1 cellular context compared by ENCODE assay signal in the genomic region with DNA sequence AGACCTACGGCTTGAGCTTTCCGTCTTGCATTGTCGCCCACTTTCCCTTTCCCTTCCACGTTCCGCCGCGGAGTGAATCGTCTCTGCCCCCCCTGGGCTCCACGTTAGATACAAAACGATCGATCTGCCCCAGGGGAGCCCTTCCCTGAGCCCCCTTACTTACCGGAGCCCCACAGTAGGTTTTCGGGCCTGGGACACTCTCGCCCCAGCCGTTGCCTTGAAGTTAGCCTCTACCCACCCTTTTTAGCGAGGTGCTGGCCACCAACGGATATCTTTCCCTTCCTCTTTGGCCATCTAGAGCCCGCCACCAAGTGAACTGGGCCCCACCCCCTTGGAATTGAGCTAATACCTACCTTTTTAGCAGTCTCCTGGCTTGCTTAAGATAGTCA.
TF ChIP-seq lines count a peak whose summit lies in the region.

No MANE protein-coding gene starts in this region.

TF ChIP-seq in HEK293, 187 proteins besides CTCF, POLR2A, EP300 and RAD21 (continued from another document):
- TF ChIP-seq, protein P1, sequence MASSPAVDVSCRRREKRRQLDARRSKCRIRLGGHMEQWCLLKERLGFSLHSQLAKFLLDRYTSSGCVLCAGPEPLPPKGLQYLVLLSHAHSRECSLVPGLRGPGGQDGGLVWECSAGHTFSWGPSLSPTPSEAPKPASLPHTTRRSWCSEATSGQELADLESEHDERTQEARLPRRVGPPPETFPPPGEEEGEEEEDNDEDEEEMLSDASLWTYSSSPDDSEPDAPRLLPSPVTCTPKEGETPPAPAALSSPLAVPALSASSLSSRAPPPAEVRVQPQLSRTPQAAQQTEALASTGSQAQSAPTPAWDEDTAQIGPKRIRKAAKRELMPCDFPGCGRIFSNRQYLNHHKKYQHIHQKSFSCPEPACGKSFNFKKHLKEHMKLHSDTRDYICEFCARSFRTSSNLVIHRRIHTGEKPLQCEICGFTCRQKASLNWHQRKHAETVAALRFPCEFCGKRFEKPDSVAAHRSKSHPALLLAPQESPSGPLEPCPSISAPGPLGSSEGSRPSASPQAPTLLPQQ (tag by site-specific recombination; IDR thresholded peaks at IDR 0.05): peak; percentile 95
- peak; percentile 74 for TF ChIP-seq PRDM1 (tag by site-specific recombination; IDR thresholded peaks at IDR 0.05)
- no peak for TF ChIP-seq ZNF571 (tag by site-specific recombination; IDR thresholded peaks at IDR 0.05)
- TF ChIP-seq ZNF132 (tag by site-specific recombination; IDR thresholded peaks at IDR 0.05; ENCODE audit: borderline replicate concordance): no peak
- TF ChIP-seq ZNF670 (tag by site-specific recombination; IDR thresholded peaks at IDR 0.05; ENCODE audit: low read depth): no peak
- no peak for TF ChIP-seq FEZF1 (tag by site-specific recombination; IDR thresholded peaks at IDR 0.05)
- TF ChIP-seq, protein P2, sequence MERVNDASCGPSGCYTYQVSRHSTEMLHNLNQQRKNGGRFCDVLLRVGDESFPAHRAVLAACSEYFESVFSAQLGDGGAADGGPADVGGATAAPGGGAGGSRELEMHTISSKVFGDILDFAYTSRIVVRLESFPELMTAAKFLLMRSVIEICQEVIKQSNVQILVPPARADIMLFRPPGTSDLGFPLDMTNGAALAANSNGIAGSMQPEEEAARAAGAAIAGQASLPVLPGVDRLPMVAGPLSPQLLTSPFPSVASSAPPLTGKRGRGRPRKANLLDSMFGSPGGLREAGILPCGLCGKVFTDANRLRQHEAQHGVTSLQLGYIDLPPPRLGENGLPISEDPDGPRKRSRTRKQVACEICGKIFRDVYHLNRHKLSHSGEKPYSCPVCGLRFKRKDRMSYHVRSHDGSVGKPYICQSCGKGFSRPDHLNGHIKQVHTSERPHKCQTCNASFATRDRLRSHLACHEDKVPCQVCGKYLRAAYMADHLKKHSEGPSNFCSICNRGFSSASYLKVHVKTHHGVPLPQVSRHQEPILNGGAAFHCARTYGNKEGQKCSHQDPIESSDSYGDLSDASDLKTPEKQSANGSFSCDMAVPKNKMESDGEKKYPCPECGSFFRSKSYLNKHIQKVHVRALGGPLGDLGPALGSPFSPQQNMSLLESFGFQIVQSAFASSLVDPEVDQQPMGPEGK (tag by site-specific recombination; IDR thresholded peaks at IDR 0.05): 0 out of 2 replicates have a peak, but pooled peaks have one; percentile 27
- TF ChIP-seq, protein P3, sequence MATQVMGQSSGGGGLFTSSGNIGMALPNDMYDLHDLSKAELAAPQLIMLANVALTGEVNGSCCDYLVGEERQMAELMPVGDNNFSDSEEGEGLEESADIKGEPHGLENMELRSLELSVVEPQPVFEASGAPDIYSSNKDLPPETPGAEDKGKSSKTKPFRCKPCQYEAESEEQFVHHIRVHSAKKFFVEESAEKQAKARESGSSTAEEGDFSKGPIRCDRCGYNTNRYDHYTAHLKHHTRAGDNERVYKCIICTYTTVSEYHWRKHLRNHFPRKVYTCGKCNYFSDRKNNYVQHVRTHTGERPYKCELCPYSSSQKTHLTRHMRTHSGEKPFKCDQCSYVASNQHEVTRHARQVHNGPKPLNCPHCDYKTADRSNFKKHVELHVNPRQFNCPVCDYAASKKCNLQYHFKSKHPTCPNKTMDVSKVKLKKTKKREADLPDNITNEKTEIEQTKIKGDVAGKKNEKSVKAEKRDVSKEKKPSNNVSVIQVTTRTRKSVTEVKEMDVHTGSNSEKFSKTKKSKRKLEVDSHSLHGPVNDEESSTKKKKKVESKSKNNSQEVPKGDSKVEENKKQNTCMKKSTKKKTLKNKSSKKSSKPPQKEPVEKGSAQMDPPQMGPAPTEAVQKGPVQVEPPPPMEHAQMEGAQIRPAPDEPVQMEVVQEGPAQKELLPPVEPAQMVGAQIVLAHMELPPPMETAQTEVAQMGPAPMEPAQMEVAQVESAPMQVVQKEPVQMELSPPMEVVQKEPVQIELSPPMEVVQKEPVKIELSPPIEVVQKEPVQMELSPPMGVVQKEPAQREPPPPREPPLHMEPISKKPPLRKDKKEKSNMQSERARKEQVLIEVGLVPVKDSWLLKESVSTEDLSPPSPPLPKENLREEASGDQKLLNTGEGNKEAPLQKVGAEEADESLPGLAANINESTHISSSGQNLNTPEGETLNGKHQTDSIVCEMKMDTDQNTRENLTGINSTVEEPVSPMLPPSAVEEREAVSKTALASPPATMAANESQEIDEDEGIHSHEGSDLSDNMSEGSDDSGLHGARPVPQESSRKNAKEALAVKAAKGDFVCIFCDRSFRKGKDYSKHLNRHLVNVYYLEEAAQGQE (tag by site-specific recombination; IDR thresholded peaks at IDR 0.05): no peak
- TF ChIP-seq ZFP69B (tag by site-specific recombination; IDR thresholded peaks at IDR 0.05): peak; percentile 87
- no peak for TF ChIP-seq ZFP41 (tag by site-specific recombination; IDR thresholded peaks at IDR 0.05; ENCODE audit: borderline replicate concordance)
